7 cellular contexts compared by ENCODE assay signal in the genomic region with DNA sequence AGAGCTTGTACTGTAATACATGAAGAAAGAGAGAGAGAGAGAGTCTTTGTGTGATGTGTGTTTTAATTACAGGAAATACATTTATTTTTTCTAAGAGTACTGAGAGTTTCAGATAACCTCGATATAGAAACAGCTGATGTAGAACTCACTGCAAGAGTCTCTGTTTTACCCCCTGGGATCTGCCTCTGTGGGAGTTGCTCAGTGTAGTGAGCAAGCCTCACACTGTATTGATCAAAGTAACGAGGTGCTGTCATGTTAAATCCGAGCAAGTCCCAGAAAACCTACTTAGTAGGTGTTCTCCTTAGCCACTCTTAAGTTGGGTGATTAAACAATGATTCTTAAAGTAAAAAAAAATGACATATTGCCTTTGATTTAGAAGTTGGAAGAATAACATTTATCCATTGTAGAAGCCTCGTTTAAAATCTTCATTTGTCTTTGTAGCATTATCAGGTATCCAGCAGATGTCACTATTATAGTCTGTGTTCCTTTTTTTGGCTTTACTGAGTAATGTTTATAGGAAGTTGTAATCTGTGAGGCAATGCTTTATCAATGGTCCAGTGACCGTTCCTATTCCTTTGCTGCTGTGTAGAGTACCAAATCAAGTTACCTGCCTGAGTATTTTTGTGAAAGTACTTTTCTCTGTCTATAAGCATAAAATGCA.
DNase-seq lines count a peak whose midpoint lies in the region; ATAC-seq, FAIRE-seq and TF ChIP-seq lines count a peak whose summit lies in the region.

No MANE protein-coding gene starts in this region.

- H3K9me3 ChIP-seq in GM12878 (replicated peaks; ENCODE audit: control insufficient read depth, insufficient read depth, low read length) (no peaks in the 10 kb centered on the region), pancreas (no peaks in the 10 kb centered on the region)

- no peaks in the 10 kb centered on the region; the same call in 1 of the 2 replicates for H3K4me1 ChIP-seq in GM12878 (ENCODE audit: control insufficient read depth, insufficient read depth, low read length)
- H3K4me1 ChIP-seq in pancreas: peaks cover 7 to 10% (median 9%) of the 10 kb centered on the region in 3 donors

- H3K27ac ChIP-seq in GM12878 (ENCODE audit: control insufficient read depth, insufficient read depth) (no peak overlapping the region), pancreas (no peak overlapping the region)

- CTCF ChIA-PET in GM12878 (lab: Yijun Ruan, JAX): interaction anchor here (0.7 to 5.2 kb wide), 18 partner anchors 11 to 466 kb away, joined by 3 to 57 read pairs (median 4); partner anchors contain the start of gene GAD1

- ATAC-seq in GM12878 (peak; percentile 71), pancreas (peak in 3 of 4 donors; percentile 51 to 56 (median 56)), GM19395 (IDR thresholded peaks at IDR 0.05; ENCODE audit: unreplicated experiment) (no peak), HG03342 (IDR thresholded peaks at IDR 0.05; ENCODE audit: unreplicated experiment) (no peak)

- H3K4me2 ChIP-seq in GM12878 (ENCODE audit: control insufficient read depth, insufficient read depth): 0 out of 2 replicates have a peak overlapping the region, but pooled peaks have one; percentile 12

- peak; percentile 47 for TF ChIP-seq RAD21 in GM12878 (IDR thresholded peaks at IDR 0.05; ENCODE audit: insufficient read depth, low read depth, low read length)

- TF ChIP-seq CTCF in GM12878 (IDR thresholded peaks at IDR 0.05 in 2 of 3, conservative IDR thresholded peaks at IDR 0.05 in 1 of 3; ENCODE audit: control insufficient read depth in 2 of 3, extremely low read depth in 1 of 3, insufficient read depth in 1 of 3, low read depth in 3 of 3, low read length in 3 of 3) (peak; percentile 27 to 51 (median 46); a peak in 3 of 6 replicates), pancreas (IDR thresholded peaks at IDR 0.05) (no peak)

- under 1% methylated on average over 5 of the region's 5 CpGs for WGBS in GM12878 (ENCODE audit: insufficient coverage, insufficient replicate concordance, low lambda C conversion rate, missing lambda C conversion rate)
- WGBS in pancreas, 2 donors: 19 to 23% methylated on average over 5 of the region's 5 CpGs

- no peaks in the 10 kb centered on the region for H4K20me1 ChIP-seq in GM12878 (ENCODE audit: control insufficient read depth, insufficient read depth)

- FAIRE-seq in GM12891 (lab: Jason Lieb, UNC): peak; percentile 62
- FAIRE-seq in GM12878 (lab: Jason Lieb, UNC): peak; percentile 66
- no peak for FAIRE-seq in pancreas (lab: Jason Lieb, UNC)

- in situ Hi-C loops in GM12878 (cut with MboI): no loop called here

- no TSS peak for BruUV-seq in GM12878 (replicated peaks; lab: Mats Ljungman, UMichigan)

- H3K36me3 ChIP-seq in GM12878 (ENCODE audit: control insufficient read depth in 2 of 2, insufficient read depth in 2 of 2, low read length in 1 of 2) (no peaks in the 10 kb centered on the region), pancreas (no peaks in the 10 kb centered on the region)

- DNase-seq in GM12891 (ENCODE audit: insufficient read length, low spot score) (no peak), NCI-H1694 (lab: John Stamatoyannopoulos, UW) (peak; percentile 6), GM12878 (ENCODE audit: low read depth, low spot score) (no peak), pancreas (no peak), COLO668 (lab: John Stamatoyannopoulos, UW; ENCODE audit: unreplicated experiment) (no peak)

- no peak overlapping the region for H3K9ac ChIP-seq in GM12878 (ENCODE audit: control insufficient read depth, insufficient read depth, low read length)

- TF ChIP-seq POLR2A in GM12891 (IDR thresholded peaks at IDR 0.05; ENCODE audit: low read depth, low read length) (no peak), GM12878 (IDR thresholded peaks at IDR 0.05; ENCODE audit: low read depth, low read length) (no peak)

- intact Hi-C loops in GM12878 (cut with micrococcal nuclease; ENCODE audit: unreplicated experiment) (loop anchor here (1.0 kb wide), 1 partner anchor 418 kb away; no protein-coding TSS in a partner anchor), pancreas (cut with DNase I) (no loop called here)

- SMC1A ChIA-PET in GM12878 (lab: Charles Lee; ENCODE audit: uncharacterized antibody, unreplicated experiment): interaction anchor here (0.5 to 4.2 kb wide), 14 partner anchors 12 to 1083 kb away, joined by 3 to 25 read pairs (median 4); no protein-coding TSS in a partner anchor

- no peak for TF ChIP-seq EP300 in GM12878 (IDR thresholded peaks at IDR 0.05; ENCODE audit: borderline replicate concordance in 1 of 2, control insufficient read depth in 1 of 2, low read depth in 2 of 2, low read length in 2 of 2)

- H3K79me2 ChIP-seq in GM12878 (ENCODE audit: control insufficient read depth, insufficient read depth, low read length): no peaks in the 10 kb centered on the region

- POLR2A ChIA-PET in GM12878 (lab: Charles Lee): no interaction called here

- no peak overlapping the region; the same call in 1 of the 2 replicates for H2AFZ ChIP-seq in GM12878 (ENCODE audit: control insufficient read depth, low read depth, low read length)

- RAD21 ChIA-PET in GM12878 (lab: Charles Lee; ENCODE audit: unreplicated experiment): interaction anchor here (1.5 to 1.9 kb wide), 2 partner anchors 12 to 416 kb away, joined by 4 to 5 read pairs; no protein-coding TSS in a partner anchor

- H3K27me3 ChIP-seq in GM12878 (replicated peaks in 1 of 2; ENCODE audit: control insufficient read depth in 2 of 2, insufficient read depth in 2 of 2, low read length in 1 of 2) (no peaks in the 10 kb centered on the region), pancreas (no peaks in the 10 kb centered on the region)

- H3K4me3 ChIP-seq in GM12878: no peak overlapping the region
- no peak overlapping the region for H3K4me3 ChIP-seq in pancreas

TF ChIP-seq in GM12891, 5 proteins besides CTCF, POLR2A, EP300 and RAD21:
- TF ChIP-seq POU2F2 (IDR thresholded peaks at IDR 0.05; ENCODE audit: low read depth, low read length): no peak
- TF ChIP-seq PAX5 (IDR thresholded peaks at IDR 0.05; ENCODE audit: insufficient read depth, low read length, severe bottlenecking): no peak
- no peak for TF ChIP-seq TAF1 (IDR thresholded peaks at IDR 0.05; ENCODE audit: low read depth, low read length)
- no peak for TF ChIP-seq SPI1 (IDR thresholded peaks at IDR 0.05; ENCODE audit: low read depth, low read length)
- TF ChIP-seq POLR2AphosphoS5 (IDR thresholded peaks at IDR 0.05; ENCODE audit: low read depth, low read length): no peak

TF ChIP-seq in GM12878, 131 proteins besides CTCF, POLR2A, EP300 and RAD21:
- TF ChIP-seq CBX3 (IDR thresholded peaks at IDR 0.05; ENCODE audit: borderline replicate concordance, low read depth) (no peak), SMC3 (IDR thresholded peaks at IDR 0.05; ENCODE audit: borderline replicate concordance, low read length) (peak; percentile 57; the same call in 1 of the 2 replicates), ZNF622 (IDR thresholded peaks at IDR 0.05) (no peak), MEF2B (IDR thresholded peaks at IDR 0.05; ENCODE audit: partially characterized antibody, poor library complexity, severe bottlenecking) (peak; percentile 43), NKRF (conservative IDR thresholded peaks at IDR 0.05) (no peak), USF1 (IDR thresholded peaks at IDR 0.05; ENCODE audit: borderline replicate concordance, extremely low read length, insufficient read depth, low read depth, low read length) (no peak)

Comparison
In these comparisons a context has a peak if more than half of its experiments do, and no peak if none do; other contexts are left out.
1. ATAC-seq: peak in GM12878 (single experiment) and pancreas (3 of 4); none in GM19395 (single experiment) and HG03342 (single experiment).
2. CTCF ChIP-seq: peak in GM12878 (3 of 3); none in pancreas (0 of 4).